22 cellular contexts compared by ENCODE assay signal in the genomic region with DNA sequence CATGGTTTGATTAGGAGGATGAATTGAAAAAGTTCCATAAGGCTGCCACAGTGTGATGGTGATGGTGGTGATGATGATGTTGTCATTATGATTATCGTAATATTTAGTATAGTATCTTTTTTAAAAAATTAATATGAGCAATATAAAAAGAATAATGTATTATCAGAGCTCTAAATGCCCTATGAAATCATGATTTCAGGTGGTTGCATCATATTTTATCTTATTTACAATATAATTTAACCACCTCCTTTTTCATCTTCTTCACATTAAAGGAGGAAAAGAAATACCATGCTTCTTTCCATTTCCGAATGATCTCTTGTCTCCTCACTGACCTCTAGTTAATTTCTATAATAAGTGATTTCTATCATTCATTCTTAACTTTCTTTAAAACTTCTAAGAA.
DNase-seq lines count a peak whose midpoint lies in the region; ATAC-seq, FAIRE-seq and TF ChIP-seq lines count a peak whose summit lies in the region.
"Had no signal": no experiment of that assay in that cellular context is flagged by ENCODE, and none has a peak within 500 bp of the region (broad histone marks: within the 10 kb centered on the region; RNA-seq: fewer than 3 reads in every experiment).

No MANE protein-coding gene starts in this region.

- TF ChIP-seq RAD21 in K562 (CRISPR knock-in tag; conservative IDR thresholded peaks at IDR 0.05 in 1 of 2, IDR thresholded peaks at IDR 0.05 in 1 of 2): no peak

- CTCF ChIA-PET in MCF 10A (lab: Yijun Ruan, JAX) (interaction anchor here (0.8 kb wide), 1 partner anchor 126 kb away, joined by 3 read pairs; no protein-coding TSS in a partner anchor), mammary epithelial cell (lab: Charles Lee; ENCODE audit: low non-redundant PET) (no interaction called here), K562 (lab: Yijun Ruan, JAX; ENCODE audit: low intra/inter-chr PET ratio) (no interaction called here), OCI-LY7 (lab: Charles Lee; ENCODE audit: unreplicated experiment) (no interaction called here)

- no peaks in the 10 kb centered on the region for H3K4me1 Mint-ChIP-seq in MCF 10A (ENCODE audit: insufficient read depth, unreplicated experiment)
- H3K4me1 Mint-ChIP-seq: B cell; CD4-positive, CD25-positive, alpha-beta regulatory T cell had no signal

- no peak for TF ChIP-seq EP300 in K562 (IDR thresholded peaks at IDR 0.05; ENCODE audit: low read length)

- H3K27ac Mint-ChIP-seq in MCF 10A (ENCODE audit: low read depth, unreplicated experiment): peak overlapping the region; percentile 42
- H3K27ac Mint-ChIP-seq: B cell; CD4-positive, CD25-positive, alpha-beta regulatory T cell; CD8-positive, alpha-beta T cell had no signal

- H3K4me3 ChIP-seq in mammary epithelial cell (replicated peaks in 1 of 3; ENCODE audit: insufficient read depth in 1 of 3, low read depth in 2 of 3, low read length in 3 of 3) (no peak overlapping the region), K562 (no peak overlapping the region), OCI-LY7 (ENCODE audit: low read depth, low read length, poor library complexity, severe bottlenecking) (no peak overlapping the region)
- H3K4me3 ChIP-seq: BLaER1, GM12878, GM23248 had no signal

- no peaks in the 10 kb centered on the region for H3K4me1 ChIP-seq in mammary epithelial cell (ENCODE audit: insufficient read depth, low read length)
- no peaks in the 10 kb centered on the region for H3K4me1 ChIP-seq in K562 (replicated peaks in 1 of 2; ENCODE audit: control insufficient read depth in 2 of 2, insufficient read depth in 2 of 2, low read length in 2 of 2)
- no peaks in the 10 kb centered on the region for H3K4me1 ChIP-seq in OCI-LY7 (ENCODE audit: insufficient read depth, low read length, poor library complexity, severe bottlenecking)
- H3K4me1 ChIP-seq: BLaER1, Caco-2 had no signal

- no peaks in the 10 kb centered on the region for H3K9me3 Mint-ChIP-seq in MCF 10A (ENCODE audit: unreplicated experiment)
- H3K9me3 Mint-ChIP-seq: CD4-positive, CD25-positive, alpha-beta regulatory T cell; CD8-positive, alpha-beta T cell had no signal

- dilution Hi-C loops in mammary epithelial cell (cut with HindIII; ENCODE audit: low sequenced_read_pairs): no loop called here

- in situ Hi-C loops in mammary epithelial cell (cut with MboI; ENCODE audit: low sequenced_read_pairs in 2 of 2) (no loop called here), K562 (cut with MboI) (no loop called here)

- no peak for FAIRE-seq in K562 (lab: Jason Lieb, UNC)
- FAIRE-seq: G401.6, GM12878, H1 had no signal

- no peak for TF ChIP-seq POLR2A in K562 (conservative IDR thresholded peaks at IDR 0.05)

- H3K27me3 ChIP-seq in mammary epithelial cell (ENCODE audit: insufficient read depth, low read length) (no peaks in the 10 kb centered on the region), K562 (ENCODE audit: control insufficient read depth in 2 of 2, insufficient read depth in 2 of 2, low read length in 2 of 2) (no peaks in the 10 kb centered on the region)
- H3K27me3 ChIP-seq: BLaER1 had no signal

- BruUV-seq in MCF 10A (replicated peaks; lab: Mats Ljungman, UMichigan) (no TSS peak), mammary epithelial cell (replicated peaks; lab: Mats Ljungman, UMichigan) (no TSS peak), K562 (replicated peaks; lab: Mats Ljungman, UMichigan) (no TSS peak), OCI-LY7 (replicated peaks; lab: Mats Ljungman, UMichigan) (no TSS peak)

- H3K36me3 ChIP-seq in mammary epithelial cell (ENCODE audit: insufficient read depth, low read length): peaks cover 7% of the 10 kb centered on the region
- peaks cover 8% of the 10 kb centered on the region; the same call in 2 of the 3 replicates for H3K36me3 ChIP-seq in K562 (ENCODE audit: control insufficient read depth, insufficient read depth, low read length)
- H3K36me3 ChIP-seq in OCI-LY7 (ENCODE audit: insufficient read depth, low read length): no peaks in the 10 kb centered on the region

- H3K4me3 Mint-ChIP-seq in MCF 10A (ENCODE audit: unreplicated experiment): no peak overlapping the region
- H3K4me3 Mint-ChIP-seq: B cell; CD4-positive, CD25-positive, alpha-beta regulatory T cell; CD8-positive, alpha-beta T cell had no signal

- POLR2A ChIA-PET in MCF 10A (lab: Yijun Ruan, JAX) (interaction anchor here (1.1 to 1.2 kb wide), 2 partner anchors 10 to 11 kb away, joined by 3 read pairs; no protein-coding TSS in a partner anchor), K562 (lab: Yijun Ruan, JAX) (no interaction called here), OCI-LY7 (lab: Charles Lee) (interaction anchor here (0.5 kb wide), 1 partner anchor 46 kb away, joined by 3 read pairs; no protein-coding TSS in a partner anchor)

- H3K4me2 ChIP-seq in mammary epithelial cell (ENCODE audit: insufficient read depth, low read depth, low read length) (no peak overlapping the region), K562 (ENCODE audit: insufficient read depth, low read length) (no peak overlapping the region), OCI-LY7 (ENCODE audit: low read length) (no peak overlapping the region)
- H3K4me2 ChIP-seq: BLaER1 had no signal

- TF ChIP-seq CTCF in MCF 10A (IDR thresholded peaks at IDR 0.05; ENCODE audit: unreplicated experiment) (no peak), mammary epithelial cell (conservative IDR thresholded peaks at IDR 0.05 in 1 of 2, IDR thresholded peaks at IDR 0.05 in 1 of 2; ENCODE audit: extremely low read depth in 1 of 2, insufficient read depth in 1 of 2, low read depth in 1 of 2, low read length in 2 of 2) (no peak), K562 (IDR thresholded peaks at IDR 0.05 in 2 of 3, conservative IDR thresholded peaks at IDR 0.05 in 1 of 3; ENCODE audit: insufficient read depth in 2 of 3, low read depth in 1 of 3, low read length in 3 of 3) (no peak), OCI-LY7 (conservative IDR thresholded peaks at IDR 0.05; ENCODE audit: low read length) (no peak)

- H3K9me3 ChIP-seq in mammary epithelial cell (replicated peaks; ENCODE audit: insufficient read depth, low read length) (no peaks in the 10 kb centered on the region), K562 (replicated peaks; ENCODE audit: control insufficient read depth, insufficient read depth, low read depth, low read length) (no peaks in the 10 kb centered on the region), OCI-LY7 (ENCODE audit: low read length) (no peaks in the 10 kb centered on the region)
- H3K9me3 ChIP-seq: BLaER1, Caco-2 had no signal

- no peaks in the 10 kb centered on the region for H4K20me1 ChIP-seq in mammary epithelial cell (ENCODE audit: insufficient read depth, low read length)
- H4K20me1 ChIP-seq in K562 (replicated peaks; ENCODE audit: control insufficient read depth, insufficient read depth, low read length): no peaks in the 10 kb centered on the region
- no peaks in the 10 kb centered on the region for H4K20me1 ChIP-seq in OCI-LY7 (ENCODE audit: insufficient read depth, low read length)
- H4K20me1 ChIP-seq: BLaER1 had no signal

- H3K27me3 Mint-ChIP-seq in MCF 10A (ENCODE audit: insufficient read depth, unreplicated experiment): no peaks in the 10 kb centered on the region
- H3K27me3 Mint-ChIP-seq: B cell; CD4-positive, CD25-positive, alpha-beta regulatory T cell had no signal

- H3K79me2 ChIP-seq in mammary epithelial cell (ENCODE audit: insufficient read depth, low read length): no peaks in the 10 kb centered on the region
- H3K79me2 ChIP-seq in K562 (ENCODE audit: control insufficient read depth, insufficient read depth, low read length): no peaks in the 10 kb centered on the region
- H3K79me2 ChIP-seq in OCI-LY7 (ENCODE audit: insufficient read depth, low read depth, low read length): no peaks in the 10 kb centered on the region

- H2AFZ ChIP-seq in mammary epithelial cell (ENCODE audit: low read depth, low read length): no peak overlapping the region
- no peak overlapping the region for H2AFZ ChIP-seq in K562 (ENCODE audit: low read depth, low read length)
- no peak overlapping the region for H2AFZ ChIP-seq in OCI-LY7 (ENCODE audit: low read length)
- H2AFZ ChIP-seq: GM23248 had no signal

- no peaks in the 10 kb centered on the region for H3K9me2 ChIP-seq in OCI-LY7 (ENCODE audit: insufficient read depth, low read length)

- intact Hi-C loops in MCF 10A (cut with micrococcal nuclease) (no loop called here), mammary epithelial cell (cut with micrococcal nuclease) (no loop called here), K562 (cut with micrococcal nuclease) (no loop called here), OCI-LY7 (cut with micrococcal nuclease; ENCODE audit: unreplicated experiment) (no loop called here)

- no peaks in the 10 kb centered on the region for H3K9me1 ChIP-seq in K562 (ENCODE audit: control insufficient read depth, insufficient read depth, low read length)

- H3K9ac ChIP-seq in mammary epithelial cell (ENCODE audit: insufficient read depth, low read length): no peak overlapping the region
- no peak overlapping the region for H3K9ac ChIP-seq in K562 (ENCODE audit: insufficient read depth in 1 of 2, low read depth in 2 of 2, low read length in 2 of 2)
- H3K9ac ChIP-seq: BLaER1, GM23248 had no signal

- WGBS in mammary epithelial cell (ENCODE audit: low coverage, missing lambda C conversion rate): 96% methylated on average over 2 of the region's 2 CpGs
- WGBS in K562 (ENCODE audit: insufficient coverage, low coverage, missing lambda C conversion rate): 97% methylated on average over 2 of the region's 2 CpGs

- ATAC-seq in K562 (no peak), GM21447 (IDR thresholded peaks at IDR 0.05; ENCODE audit: unreplicated experiment) (no peak), HG02642 (IDR thresholded peaks at IDR 0.05; ENCODE audit: poor library complexity, unreplicated experiment) (no peak)
- ATAC-seq: CD8-positive, alpha-beta T cell; GM12878 had no signal

- DNase-seq in MCF 10A (ENCODE audit: unreplicated experiment) (no peak), mammary epithelial cell (no peak), NCI-H69 (lab: John Stamatoyannopoulos, UW) (peak; percentile 1), K562 (ENCODE audit: extremely low read depth in 1 of 4, low spot score in 3 of 4) (no peak), OCI-LY7 (ENCODE audit: low spot score) (no peak)
- DNase-seq: Caco-2; CD4-positive, CD25-positive, alpha-beta regulatory T cell; CD8-positive, alpha-beta T cell; DMS153; DND-41; GM23248; H7; HCEC 1CT had no signal

- H3K27ac ChIP-seq in mammary epithelial cell (ENCODE audit: insufficient read depth, low read depth, low read length) (no peak overlapping the region), K562 (ENCODE audit: extremely low read depth, low read depth, low read length) (no peak overlapping the region), OCI-LY7 (ENCODE audit: low read depth, low read length, poor library complexity, severe bottlenecking) (no peak overlapping the region)
- H3K27ac ChIP-seq: 22Rv1, BLaER1, C4-2B, GM23248 had no signal

- peaks cover 35% of the 10 kb centered on the region for H3K36me3 Mint-ChIP-seq in MCF 10A (ENCODE audit: insufficient read depth, unreplicated experiment)

TF ChIP-seq in K562, 482 proteins besides CTCF, POLR2A, EP300 and RAD21 (continues in another document):
- no peak for TF ChIP-seq ZBTB8A (IDR thresholded peaks at IDR 0.05; ENCODE audit: partially characterized antibody)
- TF ChIP-seq ZFPM2 (CRISPR knock-in tag; IDR thresholded peaks at IDR 0.05): no peak
- no peak for TF ChIP-seq ZNF444 (CRISPR knock-in tag; IDR thresholded peaks at IDR 0.05)
- TF ChIP-seq CEBPG (CRISPR knock-in tag; IDR thresholded peaks at IDR 0.05): no peak
- peak; percentile 74 to 91 for TF ChIP-seq CEBPG (tag; conservative IDR thresholded peaks at IDR 0.05 in 1 of 2, IDR thresholded peaks at IDR 0.05 in 1 of 2)
- TF ChIP-seq BACH1 (tag; IDR thresholded peaks at IDR 0.05): no peak
